Comparison of ENCODE assay signal across 15 cellular contexts in the genomic region with DNA sequence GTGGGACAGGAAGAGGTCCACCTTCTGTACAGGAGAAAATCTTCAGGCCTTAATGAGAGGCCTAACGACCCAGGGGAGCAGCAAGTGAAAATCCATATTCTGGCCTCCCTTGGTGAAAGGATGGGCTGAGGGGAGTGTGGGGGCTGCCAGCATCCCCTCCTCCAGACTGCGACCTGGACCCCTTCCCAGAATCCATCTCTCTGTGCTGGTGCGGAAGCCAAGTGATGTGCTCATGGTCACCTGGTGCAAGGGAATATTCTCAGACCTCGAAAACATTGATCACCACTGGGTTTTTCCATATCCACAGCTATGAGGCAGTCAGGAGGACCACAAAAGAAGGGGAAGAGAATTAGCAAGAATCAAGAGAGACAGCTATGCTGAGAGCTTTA. TPM values are rescaled to one million over a fixed set of nuclear protein-coding genes. Genes with fewer than 3 reads are reported as not detected.
"Had no signal": no experiment of that assay in that cellular context is flagged by ENCODE, and none has a peak within 500 bp of the region (broad histone marks: within the 10 kb centered on the region; RNA-seq: fewer than 3 reads in every experiment).

No MANE protein-coding gene starts in this region.

- H3K27me3 Mint-ChIP-seq: activated naive CD8-positive, alpha-beta T cell treated with anti-CD3 and anti-CD28 coated beads, Interleukin-2, amount 50 U/mL, for 24 hours had no signal

- DNase-seq: activated CD4-positive, alpha-beta memory T cell treated with anti-CD3 and anti-CD28 coated beads, Interleukin-2, amount 10 ng/mL, durations not matched to agents 7 days and 5 days; activated naive CD4-positive, alpha-beta T cell; activated naive CD8-positive, alpha-beta T cell treated with anti-CD3 and anti-CD28 coated beads, Interleukin-2, amount 50 U/mL, for 24 hours; activated T-cell treated with anti-CD3 and anti-CD28 coated beads, Interleukin-2, amount 50 U/mL, for 72 hours; colonic mucosa; effector CD8-positive, alpha-beta T cell; left lung; SK-N-SH; stimulated activated CD4-positive, alpha-beta T cell treated with anti-CD3 and anti-CD28 coated beads, Interleukin-2, amount 100 ng/mL, for 24 hours; stimulated activated naive CD4-positive, alpha-beta T cell; T-helper 1 cell; upper lobe of right lung had no signal

- H3K27ac Mint-ChIP-seq: activated CD4-positive, alpha-beta memory T cell treated with anti-CD3 and anti-CD28 coated beads, Interleukin-2, amount 10 ng/mL, durations not matched to agents 7 days and 5 days; activated naive CD8-positive, alpha-beta T cell treated with anti-CD3 and anti-CD28 coated beads, Interleukin-2, amount 50 U/mL, for 24 hours; activated T-cell treated with anti-CD3 and anti-CD28 coated beads, Interleukin-2, amount 50 U/mL, for 72 hours; neural progenitor cell had no signal

- H3K27ac ChIP-seq: colonic mucosa, left lung, neural progenitor cell, parathyroid adenoma, upper lobe of right lung, VCaP had no signal

- H3K4me3 ChIP-seq: colonic mucosa, left lung, neural progenitor cell, upper lobe of right lung had no signal

- H3K9me3 Mint-ChIP-seq: activated CD4-positive, alpha-beta memory T cell treated with anti-CD3 and anti-CD28 coated beads, Interleukin-2, amount 10 ng/mL, durations not matched to agents 7 days and 5 days; activated naive CD8-positive, alpha-beta T cell treated with anti-CD3 and anti-CD28 coated beads, Interleukin-2, amount 50 U/mL, for 24 hours; activated T-cell treated with anti-CD3 and anti-CD28 coated beads, Interleukin-2, amount 50 U/mL, for 72 hours had no signal

- H3K9me3 ChIP-seq: colonic mucosa, left lung, SK-N-SH, upper lobe of right lung had no signal

- H3K4me1 Mint-ChIP-seq: activated CD4-positive, alpha-beta memory T cell treated with anti-CD3 and anti-CD28 coated beads, Interleukin-2, amount 10 ng/mL, durations not matched to agents 7 days and 5 days; activated naive CD8-positive, alpha-beta T cell treated with anti-CD3 and anti-CD28 coated beads, Interleukin-2, amount 50 U/mL, for 24 hours had no signal

- H3K36me3 ChIP-seq: colonic mucosa, left lung, neural progenitor cell, upper lobe of right lung had no signal

- H3K4me1 ChIP-seq: colonic mucosa, left lung, parathyroid adenoma, upper lobe of right lung had no signal

- H3K4me3 Mint-ChIP-seq: activated CD4-positive, alpha-beta memory T cell treated with anti-CD3 and anti-CD28 coated beads, Interleukin-2, amount 10 ng/mL, durations not matched to agents 7 days and 5 days; activated naive CD8-positive, alpha-beta T cell treated with anti-CD3 and anti-CD28 coated beads, Interleukin-2, amount 50 U/mL, for 24 hours; activated T-cell treated with anti-CD3 and anti-CD28 coated beads, Interleukin-2, amount 50 U/mL, for 72 hours; neural progenitor cell had no signal

- H3K36me3 Mint-ChIP-seq: neural progenitor cell had no signal

- H3K27me3 ChIP-seq: colonic mucosa, left lung, neural progenitor cell, upper lobe of right lung had no signal

RNA-seq across cellular contexts. Expression of a gene that starts 10.7 kb away (rescaled TPM):
- total RNA-seq: activated CD4-positive, alpha-beta memory T cell treated with anti-CD3 and anti-CD28 coated beads, Interleukin-2, amount 10 ng/mL, durations not matched to agents 7 days and 5 days; activated T-cell treated with anti-CD3 and anti-CD28 coated beads, Interleukin-2, amount 50 U/mL, for 72 hours had no signal
